Comparison of ENCODE assay signal across 13 cellular contexts in genomic region chr19:955803-956746, GRCh38. TPM values are rescaled to one million over a fixed set of nuclear protein-coding genes. Genes with fewer than 3 reads are reported as not detected.
DNase-seq lines count a peak whose midpoint lies in the region; ATAC-seq and TF ChIP-seq lines count a peak whose summit lies in the region.
"Had no signal": no experiment of that assay in that cellular context is flagged by ENCODE, and none has a peak within 500 bp of the region (broad histone marks: within the 10 kb centered on the region; RNA-seq: fewer than 3 reads in every experiment).

No MANE protein-coding gene starts in this region.

- no peaks in the 10 kb centered on the region for H3K9me2 ChIP-seq in SK-N-SH

- CTCF ChIA-PET in Caco-2 (lab: Charles Lee) = interaction anchor here (0.9 to 1.6 kb wide), 3 partner anchors 23 to 31 kb away, joined by 3 to 5 read pairs (median 3); partner anchors contain the start of gene WDR18
- CTCF ChIA-PET in SK-N-SH (lab: Yijun Ruan, JAX) = interaction anchor here (0.9 to 2.0 kb wide), 6 partner anchors 8 to 266 kb away, joined by 3 to 12 read pairs (median 3); partner anchors contain the start of gene WDR18

- H3K27ac Mint-ChIP-seq in Caco-2 (ENCODE audit: unreplicated experiment) = peak overlapping the region; percentile 96
- H3K27ac Mint-ChIP-seq: activated naive CD8-positive, alpha-beta T cell treated with anti-CD3 and anti-CD28 coated beads for 36 hours had no signal

- H4K20me1 ChIP-seq in SK-N-SH (ENCODE audit: insufficient read depth) = peaks cover 24% of the 10 kb centered on the region; the same call in 1 of the 2 replicates

- H3K4me3 ChIP-seq in Caco-2 (ENCODE audit: low read depth, low read length) (peak overlapping the region; percentile 22), SK-N-SH (ENCODE audit: low read depth in 2 of 2, low read length in 1 of 2) (no peak overlapping the region), left lung (no peak overlapping the region)
- H3K4me3 ChIP-seq: SJSA1 had no signal

- TF ChIP-seq CTCF in Caco-2 (IDR thresholded peaks at IDR 0.05; ENCODE audit: insufficient read depth in 1 of 2, low read depth in 1 of 2, low read length in 1 of 2, severe bottlenecking in 1 of 2, unreplicated experiment in 1 of 2) (peak in 1 of 2 experiments; percentile 1), SK-N-SH (IDR thresholded peaks at IDR 0.05) (no peak), left lung (IDR thresholded peaks at IDR 0.05) (no peak)

- H3K36me3 ChIP-seq in Caco-2 (ENCODE audit: control insufficient read depth, insufficient read depth, low read length) (peaks cover 8% of the 10 kb centered on the region), SK-N-SH (replicated peaks in 1 of 2; ENCODE audit: control insufficient read depth in 1 of 2, insufficient read depth in 2 of 2, low read length in 1 of 2) (no peaks in the 10 kb centered on the region), left lung (peaks cover 0 to 26% of the 10 kb centered on the region in 2 donors)
- H3K36me3 ChIP-seq: SJSA1 had no signal

- ATAC-seq in left lung (peak; percentile 13), GM21423 (IDR thresholded peaks at IDR 0.05; ENCODE audit: unreplicated experiment) (no peak), HG03159 (IDR thresholded peaks at IDR 0.05; ENCODE audit: unreplicated experiment) (no peak)

- no peak for TF ChIP-seq RAD21 in SK-N-SH (IDR thresholded peaks at IDR 0.05; ENCODE audit: low read length)

- H3K4me3 Mint-ChIP-seq in Caco-2 (ENCODE audit: unreplicated experiment) = peak overlapping the region; percentile 67
- H3K4me3 Mint-ChIP-seq: activated naive CD8-positive, alpha-beta T cell treated with anti-CD3 and anti-CD28 coated beads for 36 hours had no signal

- H3K27ac ChIP-seq in SK-N-SH (ENCODE audit: low read depth in 2 of 2, low read length in 1 of 2) = peak overlapping the region in 1 of 2 experiments; percentile 67; a peak in 1 of 4 replicates
- H3K27ac ChIP-seq in left lung = no peak overlapping the region
- H3K27ac ChIP-seq: SJSA1 had no signal

- intact Hi-C loops in Caco-2 (cut with micrococcal nuclease; ENCODE audit: unreplicated experiment) = loop anchor here (1.0 kb wide), 1 partner anchor 31 kb away; no protein-coding TSS in a partner anchor
- intact Hi-C loops in left lung (cut with DNase I) = no loop called here
- intact Hi-C loops in head of caudate nucleus (cut with DNase I) = no loop called here

- no peak overlapping the region for H3K9ac ChIP-seq in SK-N-SH

- BruUV-seq in Caco-2 (replicated peaks; lab: Mats Ljungman, UMichigan) = TSS peak; percentile 17

- H3K4me1 Mint-ChIP-seq in Caco-2 (ENCODE audit: low read depth, unreplicated experiment) = peaks cover 12% of the 10 kb centered on the region

- TF ChIP-seq EP300 in SK-N-SH (IDR thresholded peaks at IDR 0.05; ENCODE audit: borderline replicate concordance in 1 of 2, low read depth in 1 of 2, low read length in 1 of 2) = no peak

- H3K4me2 ChIP-seq in SK-N-SH = peak overlapping the region; percentile 37; the same call in 1 of the 2 replicates

- H3K27me3 Mint-ChIP-seq in Caco-2 (ENCODE audit: insufficient read depth, unreplicated experiment) = no peaks in the 10 kb centered on the region
- H3K27me3 Mint-ChIP-seq: activated naive CD8-positive, alpha-beta T cell treated with anti-CD3 and anti-CD28 coated beads for 36 hours had no signal

- WGBS in SK-N-SH (ENCODE audit: low lambda C conversion rate) = 90% methylated on average over 35 of the region's 54 CpGs

- no peaks in the 10 kb centered on the region for H3K79me2 ChIP-seq in SK-N-SH (ENCODE audit: insufficient read depth)

- peaks cover 91% of the 10 kb centered on the region for H3K36me3 Mint-ChIP-seq in Caco-2 (ENCODE audit: insufficient read depth, unreplicated experiment)
- H3K36me3 Mint-ChIP-seq: activated naive CD8-positive, alpha-beta T cell treated with anti-CD3 and anti-CD28 coated beads for 36 hours had no signal

- POLR2A ChIA-PET in Caco-2 (lab: Charles Lee) (interaction anchor here (0.6 to 1.4 kb wide), 4 partner anchors 28 to 300 kb away, joined by 3 to 8 read pairs (median 4); partner anchors contain the start of gene WDR18), SK-N-SH (lab: Yijun Ruan, JAX) (no interaction called here)

- H3K4me1 ChIP-seq in Caco-2 = peaks cover 88% of the 10 kb centered on the region
- peaks cover 5 to 21% of the 10 kb centered on the region in 2 experiments; a peak in 2 of 4 replicates for H3K4me1 ChIP-seq in SK-N-SH (ENCODE audit: control insufficient read depth in 1 of 2, insufficient read depth in 2 of 2, low read depth in 1 of 2, low read length in 1 of 2)
- peaks cover 11 to 37% of the 10 kb centered on the region in 2 donors for H3K4me1 ChIP-seq in left lung

- H3F3A ChIP-seq in SK-N-SH (replicated peaks; ENCODE audit: insufficient read depth) = no peaks in the 10 kb centered on the region

- DNase-seq in Caco-2 = peak; percentile 96 to 97
- no peak for DNase-seq in SK-N-SH
- peak in 1 of 2 donors; percentile 70 for DNase-seq in left lung
- no peak for DNase-seq in head of caudate nucleus
- DNase-seq: activated CD8-positive, alpha-beta memory T cell treated with anti-CD3 and anti-CD28 coated beads, Interleukin-2, amount 50 U/mL, for 4 hours; activated naive CD8-positive, alpha-beta T cell treated with anti-CD3 and anti-CD28 coated beads for 36 hours; DMS 273 treated with DMSO at 0.1 percent for 48 hours; NCI-H187 treated with DMSO at 0.1 percent for 48 hours; stimulated activated CD4-positive, alpha-beta T cell treated with anti-CD3 and anti-CD28 coated beads, Interleukin-4, amount 100 ng/mL, for 24 hours; stimulated activated naive CD4-positive, alpha-beta T cell had no signal

- H3K9me3 ChIP-seq in Caco-2 (no peaks in the 10 kb centered on the region), SK-N-SH (no peaks in the 10 kb centered on the region), left lung (no peaks in the 10 kb centered on the region)
- H3K9me3 ChIP-seq: SJSA1 had no signal

- H2AFZ ChIP-seq in SK-N-SH (ENCODE audit: low read depth) = no peak overlapping the region

- H3K9me3 Mint-ChIP-seq in Caco-2 (ENCODE audit: unreplicated experiment) = no peaks in the 10 kb centered on the region
- H3K9me3 Mint-ChIP-seq: activated naive CD8-positive, alpha-beta T cell treated with anti-CD3 and anti-CD28 coated beads for 36 hours had no signal

- H3K27me3 ChIP-seq in Caco-2 (replicated peaks; ENCODE audit: control insufficient read depth, insufficient read depth, low read length) = no peaks in the 10 kb centered on the region
- H3K27me3 ChIP-seq in SK-N-SH (ENCODE audit: insufficient read depth) = no peaks in the 10 kb centered on the region
- no peaks in the 10 kb centered on the region for H3K27me3 ChIP-seq in left lung
- H3K27me3 ChIP-seq: SJSA1 had no signal

TF ChIP-seq in SK-N-SH, 30 proteins besides CTCF, POLR2A, EP300 and RAD21 (continues in another document):
- no peak for TF ChIP-seq RXRA (IDR thresholded peaks at IDR 0.05; ENCODE audit: borderline replicate concordance, low read depth)
- TF ChIP-seq REST (IDR thresholded peaks at IDR 0.05; ENCODE audit: low read depth, low read length) = no peak
- no peak for TF ChIP-seq CHD2 (IDR thresholded peaks at IDR 0.05; ENCODE audit: low read length, partially characterized antibody)
- TF ChIP-seq FOXJ3 (CRISPR knock-in tag; IDR thresholded peaks at IDR 0.05) = no peak
- TF ChIP-seq NRF1 (IDR thresholded peaks at IDR 0.05; ENCODE audit: low read depth, low read length) = no peak

RNA-seq across cellular contexts. Expression of gene WDR18, which starts 28.1 kb away (rescaled TPM):
- 89.5 and 96.8 TPM in 2 replicates for total RNA-seq in Caco-2 (2022)
- 47.9 and 51.5 TPM in 2 replicates for polyA plus RNA-seq in SK-N-SH (2012; rRNA removed)
- 12.5 and 25.5 TPM in 2 replicates for polyA plus RNA-seq in SK-N-SH (2012; cell fraction: cytosol; rRNA removed)
- 169 and 222 TPM in 2 replicates for polyA plus RNA-seq in SK-N-SH (2012; cell fraction: nucleus; rRNA removed)
- total RNA-seq in left lung = 10 to 100 TPM; 36.1 to 40.7 TPM

RNA-seq across cellular contexts. Expression of gene ARID3A, which starts 30.2 kb away (rescaled TPM):
- total RNA-seq in Caco-2 (2022) (217 and 239 TPM in 2 replicates), left lung (10 to 100 TPM; 20.7 to 35.7 TPM)
- 4.4 and 8.6 TPM in 2 replicates for polyA plus RNA-seq in SK-N-SH (2012; rRNA removed)
- polyA plus RNA-seq in SK-N-SH (2012; cell fraction: cytosol; rRNA removed) = 1.4 and 3.3 TPM in 2 replicates
- 14.1 and 16.6 TPM in 2 replicates for polyA plus RNA-seq in SK-N-SH (2012; cell fraction: nucleus; rRNA removed)

RNA-seq across cellular contexts. Expression of gene KISS1R, which starts 38.9 kb away (rescaled TPM):
- total RNA-seq in Caco-2 (2022) (13.0 and 16.6 TPM in 2 replicates), left lung (under 1 TPM in 1 of 2 donors, not detected in 1; 0.23 TPM)
- polyA plus RNA-seq in SK-N-SH (2012; rRNA removed) = not detected in 2 replicates
- polyA plus RNA-seq in SK-N-SH (2012; cell fraction: cytosol; rRNA removed) = 0.03 TPM in 1 of 2 replicates, not detected in the other
- 0.04 TPM in 1 of 2 replicates, not detected in the other for polyA plus RNA-seq in SK-N-SH (2012; cell fraction: nucleus; rRNA removed)
- total RNA-seq: SJSA1 had no signal

RNA-seq across cellular contexts. Expression of gene R3HDM4, which starts 43.1 kb away (rescaled TPM):
- total RNA-seq in Caco-2 (2022) (57.7 and 60.4 TPM in 2 replicates), left lung (10 to 100 TPM; 46.1 to 66.3 TPM)
- polyA plus RNA-seq in SK-N-SH (2012; rRNA removed) = 39.2 and 41.4 TPM in 2 replicates
- polyA plus RNA-seq in SK-N-SH (2012; cell fraction: cytosol; rRNA removed) = 19.6 and 30.3 TPM in 2 replicates
- polyA plus RNA-seq in SK-N-SH (2012; cell fraction: nucleus; rRNA removed) = 46.7 and 47.9 TPM in 2 replicates

RNA-seq across cellular contexts. Expression of gene GRIN3B, which starts 44.1 kb away (rescaled TPM):
- total RNA-seq in Caco-2 (2022) (0.41 and 0.49 TPM in 2 replicates), left lung (1 to 10 TPM in 1 of 2 donors, not detected in 1; 2.7 TPM)
- polyA plus RNA-seq in SK-N-SH (2012; rRNA removed) = 1.5 and 1.8 TPM in 2 replicates
- polyA plus RNA-seq in SK-N-SH (2012; cell fraction: cytosol; rRNA removed) = 0.45 and 1.1 TPM in 2 replicates
- 4.6 and 5.1 TPM in 2 replicates for polyA plus RNA-seq in SK-N-SH (2012; cell fraction: nucleus; rRNA removed)
- total RNA-seq: activated naive CD8-positive, alpha-beta T cell treated with anti-CD3 and anti-CD28 coated beads for 36 hours; SJSA1 had no signal

Comparison
In these comparisons a context has a peak if more than half of its experiments do, and no peak if none do; other contexts are left out.
1. DNase-seq: peak in Caco-2 (2 of 2); none in SK-N-SH (single experiment) and head of caudate nucleus (0 of 42).
2. RNA of gene KISS1R, which starts 38.9 kb away (total RNA-seq): 13.0 to 16.6 TPM in Caco-2; 0.23 TPM in left lung; every median in the first group is over 10 times any median in the second.